Comparison of ENCODE assay signal across 17 cellular contexts in genomic region chr4:120948382-120948781, GRCh38. TPM values are rescaled to one million over a fixed set of nuclear protein-coding genes. Genes with fewer than 3 reads are reported as not detected.
DNase-seq lines count a peak whose midpoint lies in the region; ATAC-seq and TF ChIP-seq lines count a peak whose summit lies in the region.
"Had no signal": no experiment of that assay in that cellular context is flagged by ENCODE, and none has a peak within 500 bp of the region (broad histone marks: within the 10 kb centered on the region; RNA-seq: fewer than 3 reads in every experiment).

No MANE protein-coding gene starts in this region.

- intact Hi-C loops in PC-3 (cut with micrococcal nuclease), result no loop called here

- H3K4me3 Mint-ChIP-seq in endodermal cell, result no peak overlapping the region
- no peak overlapping the region for H3K4me3 Mint-ChIP-seq in activated naive CD8-positive, alpha-beta T cell treated with anti-CD3 and anti-CD28 coated beads, Interleukin-2, amount 50 U/mL, for 24 hours
- H3K4me3 Mint-ChIP-seq: CD8-positive, alpha-beta T cell; H9; IgD-negative memory B cell had no signal

- no peaks in the 10 kb centered on the region for H3K4me1 ChIP-seq in PC-3 (ENCODE audit: insufficient read depth, low read length)
- no peaks in the 10 kb centered on the region for H3K4me1 ChIP-seq in endodermal cell (ENCODE audit: control insufficient read depth, insufficient read depth, low read length)
- H3K4me1 ChIP-seq: BLaER1 had no signal

- H3K27ac ChIP-seq in PC-3 (ENCODE audit: low read length) (no peak overlapping the region), endodermal cell (ENCODE audit: low read depth, low read length) (no peak overlapping the region)
- H3K27ac ChIP-seq: 22Rv1, BLaER1, RWPE1 had no signal

- ATAC-seq in PC-3 (no peak), GM21528 (IDR thresholded peaks at IDR 0.05; ENCODE audit: low FRiP score, unreplicated experiment) (no peak)
- ATAC-seq in activated naive CD8-positive, alpha-beta T cell treated with anti-CD3 and anti-CD28 coated beads, Interleukin-2, amount 50 U/mL, for 24 hours, result no peak
- ATAC-seq: CD8-positive, alpha-beta T cell had no signal

- no peaks in the 10 kb centered on the region for H3K4me1 Mint-ChIP-seq in endodermal cell
- H3K4me1 Mint-ChIP-seq in activated naive CD8-positive, alpha-beta T cell treated with anti-CD3 and anti-CD28 coated beads, Interleukin-2, amount 50 U/mL, for 24 hours, result no peaks in the 10 kb centered on the region
- H3K4me1 Mint-ChIP-seq: H9 had no signal

- TF ChIP-seq CTCF in PC-3 (conservative IDR thresholded peaks at IDR 0.05; ENCODE audit: low read depth, low read length) (no peak), endodermal cell (conservative IDR thresholded peaks at IDR 0.05) (no peak)

- no peaks in the 10 kb centered on the region for H3K9me2 ChIP-seq in PC-3 (replicated peaks; ENCODE audit: low read length)

- no peaks in the 10 kb centered on the region for H3K36me3 Mint-ChIP-seq in endodermal cell (ENCODE audit: low read depth)
- H3K36me3 Mint-ChIP-seq in activated naive CD8-positive, alpha-beta T cell treated with anti-CD3 and anti-CD28 coated beads, Interleukin-2, amount 50 U/mL, for 24 hours (ENCODE audit: low read depth), result peaks cover 6% of the 10 kb centered on the region
- H3K36me3 Mint-ChIP-seq: CD8-positive, alpha-beta T cell; IgD-negative memory B cell had no signal

- H2AFZ ChIP-seq in PC-3 (ENCODE audit: low read length), result no peak overlapping the region

- no peaks in the 10 kb centered on the region for H3K27me3 ChIP-seq in PC-3 (ENCODE audit: low read length)
- no peaks in the 10 kb centered on the region for H3K27me3 ChIP-seq in endodermal cell (ENCODE audit: control insufficient read depth, insufficient read depth, low read length, poor library complexity, severe bottlenecking)
- H3K27me3 ChIP-seq: BLaER1 had no signal

- peaks cover 54% of the 10 kb centered on the region for H3K9me3 Mint-ChIP-seq in endodermal cell
- H3K9me3 Mint-ChIP-seq in activated naive CD8-positive, alpha-beta T cell treated with anti-CD3 and anti-CD28 coated beads, Interleukin-2, amount 50 U/mL, for 24 hours, result peaks cover 29% of the 10 kb centered on the region

- no peaks in the 10 kb centered on the region for H3F3A ChIP-seq in PC-3 (ENCODE audit: low read length, unreplicated experiment)

- H3K9ac ChIP-seq in PC-3 (ENCODE audit: low read length) (no peak overlapping the region), endodermal cell (ENCODE audit: extremely low read depth, low read length, poor library complexity, severe bottlenecking) (no peak overlapping the region)
- H3K9ac ChIP-seq: BLaER1 had no signal

- H4K20me1 ChIP-seq in PC-3 (ENCODE audit: low read length), result no peaks in the 10 kb centered on the region
- H4K20me1 ChIP-seq: BLaER1 had no signal

- 85 to 100% methylated on average over 1 to 4 of the region's 4 CpGs for WGBS in endodermal cell (ENCODE audit: insufficient coverage in 1 of 2, insufficient read length in 1 of 2), 2 experiments

- H3K27ac Mint-ChIP-seq in endodermal cell, result no peak overlapping the region
- H3K27ac Mint-ChIP-seq in activated naive CD8-positive, alpha-beta T cell treated with anti-CD3 and anti-CD28 coated beads, Interleukin-2, amount 50 U/mL, for 24 hours, result no peak overlapping the region
- H3K27ac Mint-ChIP-seq: CD8-positive, alpha-beta T cell; H9; IgD-negative memory B cell had no signal

- DNase-seq in DMS53 (lab: John Stamatoyannopoulos, UW), result peak; percentile 58
- DNase-seq in DMS53 treated with DMSO at 0.1 percent for 48 hours (lab: John Stamatoyannopoulos, UW; ENCODE audit: unreplicated experiment), result no peak
- peak; percentile 41 for DNase-seq in PC-3
- peak; percentile 52 for DNase-seq in endodermal cell
- DNase-seq in NK-92 treated with Interleukin-12 subunit alpha and Interleukin-12 subunit beta, amount 100 ng/mL, for 24 hours (lab: John Stamatoyannopoulos, UW), result no peak
- no peak for DNase-seq in NCI-H2227 (lab: John Stamatoyannopoulos, UW; ENCODE audit: unreplicated experiment)
- no peak for DNase-seq in activated naive CD8-positive, alpha-beta T cell treated with anti-CD3 and anti-CD28 coated beads, Interleukin-2, amount 50 U/mL, for 24 hours
- DNase-seq: CD8-positive, alpha-beta T cell; H9; NCI-H187; NCI-H446 treated with DMSO at 0.1 percent for 48 hours; OCI-M1 had no signal

- no peaks in the 10 kb centered on the region for H3K79me2 ChIP-seq in PC-3 (ENCODE audit: low read length)

- CTCF ChIA-PET in PC-3 (lab: Charles Lee), result no interaction called here

- H3K36me3 ChIP-seq in PC-3 (ENCODE audit: low read depth, low read length) (no peaks in the 10 kb centered on the region), endodermal cell (ENCODE audit: control insufficient read depth, insufficient read depth, low read length) (no peaks in the 10 kb centered on the region)
- H3K36me3 ChIP-seq: BLaER1 had no signal

- no peaks in the 10 kb centered on the region for H3K27me3 Mint-ChIP-seq in endodermal cell (ENCODE audit: insufficient read depth)
- H3K27me3 Mint-ChIP-seq in activated naive CD8-positive, alpha-beta T cell treated with anti-CD3 and anti-CD28 coated beads, Interleukin-2, amount 50 U/mL, for 24 hours, result no peaks in the 10 kb centered on the region
- H3K27me3 Mint-ChIP-seq: IgD-negative memory B cell had no signal

- H3K4me3 ChIP-seq in PC-3 (ENCODE audit: low read length) (no peak overlapping the region), endodermal cell (ENCODE audit: low read length) (no peak overlapping the region)
- H3K4me3 ChIP-seq: BLaER1 had no signal

- BruUV-seq in PC-3 (replicated peaks; lab: Mats Ljungman, UMichigan), result no TSS peak

- no peak overlapping the region for H3K4me2 ChIP-seq in PC-3 (ENCODE audit: low read length)
- H3K4me2 ChIP-seq: BLaER1 had no signal

- POLR2A ChIA-PET in PC-3 (lab: Charles Lee; ENCODE audit: unreplicated experiment), result no interaction called here

- H3K9me3 ChIP-seq in PC-3 (ENCODE audit: low read length) (0 out of 2 replicates have a peak, but pooled peaks cover 3% of the 10 kb centered on the region), endodermal cell (ENCODE audit: control insufficient read depth, low read length) (peaks cover 6% of the 10 kb centered on the region)

RNA-seq across cellular contexts. Expression of gene PRDM5, which starts 25.9 kb away (rescaled TPM):
- total RNA-seq in PC-3 (2014; rRNA removed) (2.4 and 3.9 TPM in 2 replicates), endodermal cell (10 to 100 TPM; 18.3 to 19.1 TPM)
- polyA plus RNA-seq in endodermal cell (2013, experiment 1 of 2), result 12.0 TPM
- polyA plus RNA-seq in endodermal cell (2013, experiment 2 of 2), result 9.1 TPM
- polyA plus RNA-seq: IgD-negative memory B cell had no signal

Comparison
In these comparisons a context has a peak if more than half of its experiments do, and no peak if none do; other contexts are left out.
1. DNase-seq: peak in DMS53 (single experiment), PC-3 (single experiment) and endodermal cell (single experiment); none in DMS53 treated with DMSO at 0.1 percent for 48 hours (single experiment), NK-92 treated with Interleukin-12 subunit alpha and Interleukin-12 subunit beta, amount 100 ng/mL, for 24 hours (single experiment), NCI-H2227 (single experiment) and activated naive CD8-positive, alpha-beta T cell treated with anti-CD3 and anti-CD28 coated beads, Interleukin-2, amount 50 U/mL, for 24 hours (single experiment).